ENCODE assay signal across 29 cellular contexts in the genomic region with DNA sequence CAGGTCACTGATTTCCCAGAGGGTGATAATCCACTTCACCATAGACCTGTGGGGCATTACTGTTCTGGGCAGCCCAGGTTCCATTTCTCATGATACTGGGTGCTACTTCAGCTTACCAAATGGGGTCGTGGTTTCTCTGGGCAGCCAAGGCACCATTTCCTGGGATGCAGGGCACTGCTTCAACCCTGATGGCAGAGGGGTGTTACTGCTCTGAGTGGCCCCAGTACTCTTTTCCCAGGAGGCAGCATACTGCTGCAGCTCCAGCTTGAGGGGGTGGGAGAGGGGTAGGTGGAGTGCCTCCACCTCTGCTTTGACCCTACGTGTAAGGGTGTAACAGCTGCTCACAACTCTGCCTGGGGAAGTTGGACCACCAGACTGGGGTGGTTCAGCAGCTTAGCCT.
"Had no signal": no experiment of that assay in that cellular context is flagged by ENCODE, and none has a peak within 500 bp of the region (broad histone marks: within the 10 kb centered on the region; RNA-seq: fewer than 3 reads in every experiment).

No MANE protein-coding gene starts in this region.

- FAIRE-seq: astrocyte, K562, TTC549 had no signal

- H3K36me3 ChIP-seq: adrenal gland had no signal

- H3K4me1 ChIP-seq: adrenal gland, body of pancreas had no signal

- H3K27me3 Mint-ChIP-seq: activated CD4-positive, alpha-beta T cell treated with anti-CD3 and anti-CD28 coated beads for 36 hours; activated CD4-positive, alpha-beta T cell treated with anti-CD3 and anti-CD28 coated beads, Interleukin-2, amount 10 ng/mL, durations not matched to agents 7 days and 5 days; activated T-cell treated with anti-CD3 and anti-CD28 coated beads, Interleukin-2, amount 50 U/mL, for 24 hours had no signal

- H3K27ac ChIP-seq: adrenal gland, body of pancreas, SJCRH30, SK-N-MC had no signal

- H3K27me3 ChIP-seq: adrenal gland, body of pancreas, SJCRH30 had no signal

- DNase-seq: activated CD4-positive, alpha-beta T cell treated with anti-CD3 and anti-CD28 coated beads for 36 hours; activated CD4-positive, alpha-beta T cell treated with anti-CD3 and anti-CD28 coated beads, Interleukin-2, amount 10 ng/mL, durations not matched to agents 7 days and 5 days; activated CD4-positive, alpha-beta T cell treated with anti-CD3 and anti-CD28 coated beads, Interleukin-2, amount 50 U/mL, for 48 hours; activated CD8-positive, alpha-beta T cell treated with anti-CD3 and anti-CD28 coated beads, Interleukin-2, amount 10 ng/mL, durations not matched to agents 7 days and 5 days; activated gamma-delta T cell; activated naive CD4-positive, alpha-beta T cell treated with anti-CD3 and anti-CD28 coated beads for 36 hours; activated T-cell treated with anti-CD3 and anti-CD28 coated beads, Interleukin-2, amount 50 U/mL, for 24 hours; adrenal gland; body of pancreas; central memory CD4-positive, alpha-beta T cell; IMR-90; NCI-H1105; NCI-H1417 treated with DMSO at 0.1 percent for 48 hours; NCI-H187 treated with DMSO at 0.1 percent for 48 hours; NCI-H345; NCI-H510A treated with DMSO at 0.1 percent for 48 hours; NCI-H526 treated with DMSO at 0.1 percent for 48 hours; NCI-H774; SHP77; SJCRH30 had no signal

- H3K27ac Mint-ChIP-seq: activated CD4-positive, alpha-beta T cell treated with anti-CD3 and anti-CD28 coated beads for 36 hours; activated CD4-positive, alpha-beta T cell treated with anti-CD3 and anti-CD28 coated beads, Interleukin-2, amount 10 ng/mL, durations not matched to agents 7 days and 5 days; activated CD8-positive, alpha-beta T cell treated with anti-CD3 and anti-CD28 coated beads, Interleukin-2, amount 10 ng/mL, durations not matched to agents 7 days and 5 days; activated naive CD4-positive, alpha-beta T cell treated with anti-CD3 and anti-CD28 coated beads for 36 hours; activated naive CD4-positive, alpha-beta T cell treated with anti-CD3 and anti-CD28 coated beads, Interleukin-2, amount 50 U/mL, for 72 hours; T-helper 2 cell treated with Interferon-gamma antibody and Interleukin-4, amounts not matched to agents 5 μg/mL and 100 μg/mL, for 36 hours had no signal

- H3K4me3 ChIP-seq: adrenal gland, body of pancreas, K562, SJCRH30, SK-N-MC had no signal

- H3K4me1 Mint-ChIP-seq: activated CD4-positive, alpha-beta T cell treated with anti-CD3 and anti-CD28 coated beads for 36 hours; activated CD4-positive, alpha-beta T cell treated with anti-CD3 and anti-CD28 coated beads, Interleukin-2, amount 10 ng/mL, durations not matched to agents 7 days and 5 days had no signal

- H3K9me3 Mint-ChIP-seq: activated CD4-positive, alpha-beta T cell treated with anti-CD3 and anti-CD28 coated beads, Interleukin-2, amount 10 ng/mL, durations not matched to agents 7 days and 5 days; activated naive CD4-positive, alpha-beta T cell treated with anti-CD3 and anti-CD28 coated beads for 36 hours; activated naive CD4-positive, alpha-beta T cell treated with anti-CD3 and anti-CD28 coated beads, Interleukin-2, amount 50 U/mL, for 72 hours; activated T-cell treated with anti-CD3 and anti-CD28 coated beads, Interleukin-2, amount 50 U/mL, for 24 hours; activated T-helper 2 cell treated with anti-CD3 and anti-CD28 coated beads, Interferon-gamma antibody, Interleukin-2, Interleukin-4, amounts not matched to agents 10 μg/mL and 5 μg/mL and 100 μg/mL, durations not matched to agents 14 hours and 24 hours and 36 hours; T-helper 2 cell treated with Interferon-gamma antibody and Interleukin-4, amounts not matched to agents 5 μg/mL and 100 μg/mL, for 36 hours had no signal

- H3K4me3 Mint-ChIP-seq: activated CD4-positive, alpha-beta T cell treated with anti-CD3 and anti-CD28 coated beads for 36 hours; activated CD4-positive, alpha-beta T cell treated with anti-CD3 and anti-CD28 coated beads, Interleukin-2, amount 10 ng/mL, durations not matched to agents 7 days and 5 days; activated CD8-positive, alpha-beta T cell treated with anti-CD3 and anti-CD28 coated beads, Interleukin-2, amount 10 ng/mL, durations not matched to agents 7 days and 5 days; activated naive CD4-positive, alpha-beta T cell treated with anti-CD3 and anti-CD28 coated beads for 36 hours; activated T-cell treated with anti-CD3 and anti-CD28 coated beads, Interleukin-2, amount 50 U/mL, for 24 hours; T-helper 2 cell treated with Interferon-gamma antibody and Interleukin-4, amounts not matched to agents 5 μg/mL and 100 μg/mL, for 36 hours had no signal

- H3K9me3 ChIP-seq: adrenal gland, body of pancreas, SJCRH30 had no signal

- ATAC-seq: activated CD4-positive, alpha-beta T cell treated with anti-CD3 and anti-CD28 coated beads for 36 hours; activated CD4-positive, CD25-positive, alpha-beta regulatory T cell treated with anti-CD3 and anti-CD28 coated beads, Interleukin-2, amount 50 U/mL, for 24 hours; activated CD8-positive, alpha-beta T cell treated with anti-CD3 and anti-CD28 coated beads, Interleukin-2, amount 10 ng/mL, durations not matched to agents 7 days and 5 days; activated naive CD4-positive, alpha-beta T cell treated with anti-CD3 and anti-CD28 coated beads, Interleukin-2, amount 50 U/mL, for 72 hours; body of pancreas; K562; Panc1 had no signal
